In genomic region chr3:128445357-128445756, GRCh38 we compare ENCODE assay signal across 34 cellular contexts. TPM values are rescaled to one million over a fixed set of nuclear protein-coding genes. Genes with fewer than 3 reads are reported as not detected.
"Had no signal": no experiment of that assay in that cellular context is flagged by ENCODE, and none has a peak within 500 bp of the region (broad histone marks: within the 10 kb centered on the region; RNA-seq: fewer than 3 reads in every experiment).

No MANE protein-coding gene starts in this region.

- H3K4me3 Mint-ChIP-seq: activated CD8-positive, alpha-beta T cell treated with anti-CD3 and anti-CD28 coated beads, Interleukin-2, amount 10 ng/mL, durations not matched to agents 7 days and 5 days; activated naive CD8-positive, alpha-beta T cell treated with anti-CD3 and anti-CD28 coated beads for 36 hours; activated T-cell treated with anti-CD3 and anti-CD28 coated beads, Interleukin-2, amount 50 U/mL, for 24 hours; central memory CD8-positive, alpha-beta T cell; T-cell had no signal

- DNase-seq: activated CD4-positive, alpha-beta T cell treated with anti-CD3 and anti-CD28 coated beads for 1 hour; activated CD4-positive, alpha-beta T cell treated with anti-CD3 and anti-CD28 coated beads for 48 hours; activated CD4-positive, alpha-beta T cell treated with anti-CD3 and anti-CD28 coated beads, Interleukin-2, amount 50 U/mL, for 48 hours; activated CD4-positive, CD25-positive, alpha-beta regulatory T cell; activated CD8-positive, alpha-beta T cell treated with anti-CD3 and anti-CD28 coated beads, Interleukin-2, amount 10 ng/mL, durations not matched to agents 7 days and 5 days; activated effector memory CD4-positive, alpha-beta T cell treated with Interleukin-2 at 50 U/mL for 16 hours; activated naive CD4-positive, alpha-beta T cell; activated naive CD4-positive, alpha-beta T cell treated with anti-CD3 and anti-CD28 coated beads, Interleukin-2, amount 50 U/mL, for 16 hours; activated naive CD8-positive, alpha-beta T cell treated with anti-CD3 and anti-CD28 coated beads for 36 hours; activated T-cell treated with anti-CD3 and anti-CD28 coated beads, Interleukin-2, amount 50 U/mL, for 24 hours; amniotic stem cell; aorta; brain microvascular endothelial cell; Kasumi-1; MG63; NCI-H1048; NCI-H1105 treated with DMSO at 0.1 percent for 48 hours; NCI-H1436; NCI-H1694; NCI-H1930; NCI-H345; NCI-H524 treated with DMSO at 0.1 percent for 48 hours; SHP77 treated with DMSO at 0.1 percent for 48 hours; T-cell; T1000; WERI-Rb-1 had no signal

- H3K27ac Mint-ChIP-seq: activated CD8-positive, alpha-beta T cell treated with anti-CD3 and anti-CD28 coated beads, Interleukin-2, amount 10 ng/mL, durations not matched to agents 7 days and 5 days; activated naive CD8-positive, alpha-beta T cell treated with anti-CD3 and anti-CD28 coated beads for 36 hours; activated T-cell treated with anti-CD3 and anti-CD28 coated beads, Interleukin-2, amount 50 U/mL, for 24 hours; T-cell had no signal

- H3K27ac ChIP-seq: brain microvascular endothelial cell, WERI-Rb-1 had no signal

- H3K27me3 Mint-ChIP-seq: activated naive CD8-positive, alpha-beta T cell treated with anti-CD3 and anti-CD28 coated beads for 36 hours had no signal

- H3K36me3 ChIP-seq: brain microvascular endothelial cell, MG63, WERI-Rb-1 had no signal

- H3K4me3 ChIP-seq: MG63 had no signal

- ATAC-seq: activated CD8-positive, alpha-beta T cell treated with anti-CD3 and anti-CD28 coated beads, Interleukin-2, amount 10 ng/mL, durations not matched to agents 7 days and 5 days; Panc1; SK-N-SH treated with all-trans-retinoic acid at 6 μM for 48 hours; T-cell had no signal

- H3K27me3 ChIP-seq: brain microvascular endothelial cell, MG63 had no signal

- H3K9me3 ChIP-seq: MG63 had no signal

RNA-seq across cellular contexts. Expression of gene DNAJB8, which starts 21.3 kb away (rescaled TPM):
- total RNA-seq: activated CD8-positive, alpha-beta T cell treated with anti-CD3 and anti-CD28 coated beads, Interleukin-2, amount 10 ng/mL, durations not matched to agents 7 days and 5 days; activated naive CD8-positive, alpha-beta T cell treated with anti-CD3 and anti-CD28 coated beads for 36 hours; aorta; chondrocyte; NCI-H460; RPMI7951; SK-MEL-5; T-cell; T-helper 2 cell treated with Interferon-gamma antibody and Interleukin-4, amounts not matched to agents 100 ng/mL and 5 ng/mL, for 36 hours had no signal
- polyA plus RNA-seq: aorta had no signal

RNA-seq across cellular contexts. Expression of gene GATA2, which starts 47.6 kb away (rescaled TPM):
- total RNA-seq: activated CD8-positive, alpha-beta T cell treated with anti-CD3 and anti-CD28 coated beads, Interleukin-2, amount 10 ng/mL, durations not matched to agents 7 days and 5 days; T-helper 2 cell treated with Interferon-gamma antibody and Interleukin-4, amounts not matched to agents 100 ng/mL and 5 ng/mL, for 36 hours had no signal
